16 cellular contexts compared by ENCODE assay signal in the genomic region with DNA sequence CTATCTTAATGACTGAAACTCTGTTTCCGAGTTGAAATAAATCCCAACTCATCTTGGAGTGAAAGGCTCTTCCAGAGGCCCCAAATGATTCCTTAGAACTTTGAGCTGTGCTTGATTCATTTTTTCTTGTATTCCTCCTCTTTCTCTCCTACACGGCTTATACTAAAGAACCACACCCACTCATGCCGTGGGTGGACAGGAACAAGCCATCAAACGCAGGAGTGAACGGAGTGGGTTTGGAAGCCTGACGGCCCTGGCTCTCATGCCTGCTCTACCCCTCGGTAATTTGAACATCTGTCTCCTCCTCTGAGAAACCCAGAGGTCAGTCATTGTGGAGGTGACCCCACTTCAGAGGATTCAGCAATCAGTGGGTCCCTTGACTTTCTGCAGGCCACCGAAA.
"Had no signal": no experiment of that assay in that cellular context is flagged by ENCODE, and none has a peak within 500 bp of the region (broad histone marks: within the 10 kb centered on the region; RNA-seq: fewer than 3 reads in every experiment).

No MANE protein-coding gene starts in this region.

- H3K27ac ChIP-seq: colonic mucosa, lower lobe of right lung, thoracic aorta had no signal

- H3K36me3 ChIP-seq: colonic mucosa, lower lobe of right lung, right atrium auricular region, stomach, thoracic aorta had no signal

- H3K4me3 ChIP-seq: colonic mucosa, lower lobe of right lung, right atrium auricular region, stomach, thoracic aorta had no signal

- H3K27me3 Mint-ChIP-seq: activated CD4-positive, alpha-beta memory T cell treated with anti-CD3 and anti-CD28 coated beads, Interleukin-2, amount 10 ng/mL, durations not matched to agents 7 days and 5 days had no signal

- H3K4me3 Mint-ChIP-seq: activated CD4-positive, alpha-beta memory T cell treated with anti-CD3 and anti-CD28 coated beads, Interleukin-2, amount 10 ng/mL, durations not matched to agents 7 days and 5 days; activated naive CD8-positive, alpha-beta T cell; activated T-cell treated with anti-CD3 and anti-CD28 coated beads, Interleukin-2, amount 50 U/mL, for 72 hours; naive thymus-derived CD4-positive, alpha-beta T cell; T-helper 17 cell; WTC11 had no signal

- ATAC-seq: activated T-cell treated with anti-CD3 and anti-CD28 coated beads, Interleukin-2, amount 50 U/mL, for 72 hours; lower lobe of right lung; naive thymus-derived CD4-positive, alpha-beta T cell; T-helper 17 cell; WTC11 had no signal

- H3K36me3 Mint-ChIP-seq: activated naive CD8-positive, alpha-beta T cell; naive thymus-derived CD4-positive, alpha-beta T cell; WTC11 had no signal

- H3K9me3 ChIP-seq: colonic mucosa, lower lobe of right lung, right atrium auricular region, stomach, thoracic aorta had no signal

- H3K9me3 Mint-ChIP-seq: activated CD4-positive, alpha-beta memory T cell treated with anti-CD3 and anti-CD28 coated beads, Interleukin-2, amount 10 ng/mL, durations not matched to agents 7 days and 5 days had no signal

- H3K4me1 Mint-ChIP-seq: activated CD4-positive, alpha-beta memory T cell treated with anti-CD3 and anti-CD28 coated beads, Interleukin-2, amount 10 ng/mL, durations not matched to agents 7 days and 5 days; T-helper 17 cell had no signal

- DNase-seq: activated CD4-positive, alpha-beta memory T cell treated with anti-CD3 and anti-CD28 coated beads, Interleukin-2, amount 10 ng/mL, durations not matched to agents 7 days and 5 days; activated CD4-positive, alpha-beta T cell treated with anti-CD3 and anti-CD28 coated beads for 4 hours; activated gamma-delta T cell treated with Interleukin-2 at 50 U/mL for 16 hours; activated T-cell treated with anti-CD3 and anti-CD28 coated beads, Interleukin-2, amount 50 U/mL, for 72 hours; amniotic stem cell; colonic mucosa; foreskin fibroblast; lower lobe of right lung; naive thymus-derived CD4-positive, alpha-beta T cell; posterior cingulate gyrus; stomach; T-helper 17 cell had no signal

- H3K27me3 ChIP-seq: colonic mucosa, right atrium auricular region had no signal

- H3K4me1 ChIP-seq: colonic mucosa, lower lobe of right lung, stomach had no signal

- H3K27ac Mint-ChIP-seq: activated CD4-positive, alpha-beta memory T cell treated with anti-CD3 and anti-CD28 coated beads, Interleukin-2, amount 10 ng/mL, durations not matched to agents 7 days and 5 days; activated naive CD8-positive, alpha-beta T cell; activated T-cell treated with anti-CD3 and anti-CD28 coated beads, Interleukin-2, amount 50 U/mL, for 72 hours; T-helper 17 cell had no signal
